ENCODE assay signal across 8 cellular contexts in genomic region chr1:47436979-47437517, GRCh38. TPM values are rescaled to one million over a fixed set of nuclear protein-coding genes. Genes with fewer than 3 reads are reported as not detected.
A peak's percentile ranks its signal among the peaks of the same experiment; 100 is the strongest.
DNase-seq lines count a peak whose midpoint lies in the region; ATAC-seq and TF ChIP-seq lines count a peak whose summit lies in the region.

No MANE protein-coding gene starts in this region.

- no peaks in the 10 kb centered on the region for H3K9me3 ChIP-seq in T-helper 17 cell (ENCODE audit: control insufficient read depth, low read length, poor library complexity, severe bottlenecking)

- no peaks in the 10 kb centered on the region for H3K9me3 Mint-ChIP-seq in osteocyte (ENCODE audit: unreplicated experiment)

- peak overlapping the region; percentile 72 for H3K27ac Mint-ChIP-seq in T-helper 17 cell
- H3K27ac Mint-ChIP-seq in osteocyte (ENCODE audit: unreplicated experiment): peak overlapping the region; percentile 84

- H3K27me3 Mint-ChIP-seq in T-helper 17 cell (no peaks in the 10 kb centered on the region), osteocyte (ENCODE audit: unreplicated experiment) (peaks cover 7% of the 10 kb centered on the region)

- TF ChIP-seq CTCF in fibroblast of pulmonary artery (IDR thresholded peaks at IDR 0.05; ENCODE audit: low read length, missing control alignments): no peak
- TF ChIP-seq CTCF in osteocyte (IDR thresholded peaks at IDR 0.05): no peak

- H3K4me1 Mint-ChIP-seq in T-helper 17 cell (peaks cover 32% of the 10 kb centered on the region), osteocyte (ENCODE audit: unreplicated experiment) (peaks cover 29% of the 10 kb centered on the region)

- H3K4me3 Mint-ChIP-seq in T-helper 17 cell: peak overlapping the region; percentile 96
- H3K4me3 Mint-ChIP-seq in osteocyte (ENCODE audit: unreplicated experiment): peak overlapping the region; percentile 81

- H3K4me3 ChIP-seq in fibroblast of pulmonary artery (replicated peaks; ENCODE audit: low read depth, low read length): peak overlapping the region; percentile 69

- H3K36me3 Mint-ChIP-seq in T-helper 17 cell (ENCODE audit: low read depth) (no peaks in the 10 kb centered on the region), osteocyte (ENCODE audit: unreplicated experiment) (no peaks in the 10 kb centered on the region)

- peak; percentile 5 for ATAC-seq in GM19043 (IDR thresholded peaks at IDR 0.05; ENCODE audit: low read depth, unreplicated experiment)
- peak; percentile 30 for ATAC-seq in HG03159 (IDR thresholded peaks at IDR 0.05; ENCODE audit: unreplicated experiment)
- peak; percentile 26 for ATAC-seq in T-helper 17 cell

- peak; percentile 79 for DNase-seq in DMS 273 (lab: John Stamatoyannopoulos, UW; ENCODE audit: unreplicated experiment)
- DNase-seq in T-helper 17 cell: no peak
- DNase-seq in fibroblast of pulmonary artery (ENCODE audit: low read depth): peak; percentile 48
- no peak for DNase-seq in osteocyte (ENCODE audit: extremely low spot score, unreplicated experiment)
- DNase-seq in SIG-M5 treated with dmso at 0.1 percent for 504 hours (lab: John Stamatoyannopoulos, UW; ENCODE audit: unreplicated experiment): no peak
- DNase-seq in SK-N-DZ (ENCODE audit: low spot score): no peak

RNA-seq across cellular contexts. Expression of gene FOXD2, which starts 0.8 kb away (rescaled TPM):
- total RNA-seq in T-helper 17 cell: under 1 TPM; 0.37 to 0.44 TPM
- total RNA-seq in osteocyte: 1.0 and 1.5 TPM in 2 replicates
- polyA plus RNA-seq in SK-N-DZ (2014; cell fraction: cytosol; rRNA removed): not detected in 2 replicates
- 0.14 and 0.18 TPM in 2 replicates for polyA plus RNA-seq in SK-N-DZ (2014; cell fraction: nucleus; rRNA removed)

RNA-seq across cellular contexts. Expression of gene FOXE3, which starts 21.0 kb away (rescaled TPM):
- total RNA-seq in T-helper 17 cell (not detected), osteocyte (not detected in 2 replicates)
- not detected in 2 replicates for polyA plus RNA-seq in SK-N-DZ (2014; cell fraction: cytosol; rRNA removed)
- polyA plus RNA-seq in SK-N-DZ (2014; cell fraction: nucleus; rRNA removed): not detected in 2 replicates

Comparison
In these comparisons a context has a peak if more than half of its experiments do, and no peak if none do; other contexts are left out.
1. DNase-seq: peak in DMS 273 (single experiment) and fibroblast of pulmonary artery (single experiment); none in T-helper 17 cell (0 of 3), osteocyte (single experiment), SIG-M5 treated with dmso at 0.1 percent for 504 hours (single experiment) and SK-N-DZ (single experiment).
2. Peak in every context shown above with its lines, with median percentiles within 50 percentile points of each other: ATAC-seq.